ENCODE assay signal across 20 cellular contexts in genomic region chr2:155547571-155547970, GRCh38.
A peak's percentile ranks its signal among the peaks of the same experiment; 100 is the strongest.
DNase-seq lines count a peak whose midpoint lies in the region; ATAC-seq, FAIRE-seq and TF ChIP-seq lines count a peak whose summit lies in the region.
"Had no signal": no experiment of that assay in that cellular context is flagged by ENCODE, and none has a peak within 500 bp of the region (broad histone marks: within the 10 kb centered on the region; RNA-seq: fewer than 3 reads in every experiment).

No MANE protein-coding gene starts in this region.

- no peak overlapping the region for H2BK15ac ChIP-seq in H9 (ENCODE audit: low read depth, low read length)

- TF ChIP-seq POLR2A in K562 (conservative IDR thresholded peaks at IDR 0.05), result no peak
- no peak for TF ChIP-seq POLR2A in esophagus squamous epithelium (IDR thresholded peaks at IDR 0.05)

- no peak overlapping the region for H2BK20ac ChIP-seq in H9 (ENCODE audit: low read depth, low read length, poor library complexity, severe bottlenecking)

- peaks cover 7 to 8% of the 10 kb centered on the region in 2 experiments; a peak in 3 of 4 replicates for H3K4me1 Mint-ChIP-seq in H9

- no TSS peak for BruUV-seq in K562 (replicated peaks; lab: Mats Ljungman, UMichigan)

- H2AK5ac ChIP-seq in H9 (ENCODE audit: insufficient read length, low read length), result no peak overlapping the region

- in situ Hi-C loops in K562 (cut with MboI), result no loop called here

- no peak overlapping the region for H2BK5ac ChIP-seq in H9 (ENCODE audit: insufficient read length, low read length)

- no peaks in the 10 kb centered on the region for H3K27me3 Mint-ChIP-seq in H9 (ENCODE audit: low read depth)
- H3K27me3 Mint-ChIP-seq: CD4-positive, CD25-positive, alpha-beta regulatory T cell had no signal

- no peak for TF ChIP-seq CTCF in DND-41 (IDR thresholded peaks at IDR 0.05; ENCODE audit: borderline replicate concordance, extremely low read depth, low read length, poor library complexity, severe bottlenecking)
- TF ChIP-seq CTCF in K562 (IDR thresholded peaks at IDR 0.05 in 2 of 3, conservative IDR thresholded peaks at IDR 0.05 in 1 of 3; ENCODE audit: insufficient read depth in 2 of 3, low read depth in 1 of 3, low read length in 3 of 3), result no peak
- no peak for TF ChIP-seq CTCF in esophagus squamous epithelium (IDR thresholded peaks at IDR 0.05)
- TF ChIP-seq CTCF in H9 (conservative IDR thresholded peaks at IDR 0.05), result no peak

- H3K4me2 ChIP-seq in DND-41 (ENCODE audit: insufficient read depth, low read length) (peak overlapping the region; percentile 56; the same call in 1 of the 2 replicates), K562 (ENCODE audit: insufficient read depth, low read length) (no peak overlapping the region), H9 (ENCODE audit: insufficient read depth, insufficient read length, low read length) (no peak overlapping the region)
- H3K4me2 ChIP-seq: GM23338 had no signal

- H2AFZ ChIP-seq in ACC112 (ENCODE audit: low read length, unreplicated experiment) (peak overlapping the region; percentile 91), DND-41 (ENCODE audit: low read depth, low read length) (peak overlapping the region; percentile 42), K562 (ENCODE audit: low read depth, low read length) (peak overlapping the region; percentile 32; the same call in 1 of the 2 replicates), H9 (ENCODE audit: low read length) (no peak overlapping the region)

- DNase-seq in DND-41 (no peak), K562 (ENCODE audit: extremely low read depth in 1 of 4, low spot score in 3 of 4) (no peak), esophagus squamous epithelium (lab: John Stamatoyannopoulos, UW) (no peak), H9 (no peak), mesenteric fat pad (ENCODE audit: low spot score) (no peak)
- DNase-seq: DMS153, Kasumi-1, MG63, NCI-H2029 treated with DMSO at 0.1 percent for 48 hours, NCI-H748 treated with DMSO at 0.1 percent for 48 hours, SW 1271 had no signal

- H3K79me2 ChIP-seq in ACC112 (ENCODE audit: control insufficient read depth, insufficient read depth, low read length, unreplicated experiment), result no peaks in the 10 kb centered on the region
- H3K79me2 ChIP-seq in DND-41 (ENCODE audit: insufficient read depth, low read length), result no peaks in the 10 kb centered on the region
- H3K79me2 ChIP-seq in K562 (ENCODE audit: control insufficient read depth, insufficient read depth, low read length), result no peaks in the 10 kb centered on the region
- no peaks in the 10 kb centered on the region for H3K79me2 ChIP-seq in H9 (ENCODE audit: insufficient read depth, low read length)

- no peak overlapping the region for H3K14ac ChIP-seq in H9 (ENCODE audit: insufficient read depth, low read length)

- 11% methylated on average over 3 of the region's 3 CpGs for WGBS in K562 (ENCODE audit: insufficient coverage, low coverage, missing lambda C conversion rate)
- 83 to 85% methylated on average over 3 of the region's 3 CpGs for WGBS in esophagus squamous epithelium, 2 donors
- no CpG with 5 or more reads among the region's 3 CpGs for WGBS in H9 (ENCODE audit: extremely low coverage, insufficient read length, low lambda C conversion rate)

- H3K9me1 ChIP-seq in K562 (ENCODE audit: control insufficient read depth, insufficient read depth, low read length), result no peaks in the 10 kb centered on the region

- no peak overlapping the region for H4K5ac ChIP-seq in H9 (ENCODE audit: insufficient read length, low read depth, low read length)

- no peak overlapping the region for H3K23ac ChIP-seq in H9 (ENCODE audit: insufficient read length, low read depth, low read length)

- H3K9me3 ChIP-seq in DND-41 (ENCODE audit: insufficient read depth, low read length, severe bottlenecking), result no peaks in the 10 kb centered on the region
- no peaks in the 10 kb centered on the region for H3K9me3 ChIP-seq in K562 (replicated peaks; ENCODE audit: control insufficient read depth, insufficient read depth, low read depth, low read length)
- no peaks in the 10 kb centered on the region for H3K9me3 ChIP-seq in esophagus squamous epithelium
- no peaks in the 10 kb centered on the region for H3K9me3 ChIP-seq in H9 (ENCODE audit: control insufficient read depth, low read depth, low read length)
- H3K9me3 ChIP-seq: MG63, SK-N-SH had no signal

- no peak overlapping the region for H3K4ac ChIP-seq in H9 (ENCODE audit: low read depth, low read length)

- peak overlapping the region; percentile 72 for H3K4me3 ChIP-seq in ACC112 (ENCODE audit: low read depth, low read length)
- H3K4me3 ChIP-seq in DND-41 (ENCODE audit: low read depth in 1 of 2, low read length in 2 of 2), result no peak overlapping the region; a peak in 1 of 4 replicates
- no peak overlapping the region for H3K4me3 ChIP-seq in K562
- peak overlapping the region in 1 of 4 donors; percentile 5 for H3K4me3 ChIP-seq in esophagus squamous epithelium
- H3K4me3 ChIP-seq: GM23338 had no signal

- no peak overlapping the region for H3K4me3 Mint-ChIP-seq in H9
- H3K4me3 Mint-ChIP-seq: GM23338 had no signal

- no peak overlapping the region for H2BK12ac ChIP-seq in H9 (ENCODE audit: insufficient read length, low read depth, low read length)

- no peak for TF ChIP-seq EP300 in K562 (IDR thresholded peaks at IDR 0.05; ENCODE audit: low read length)

- H3K27ac ChIP-seq in ACC112 (ENCODE audit: low read depth, low read length) (no peak overlapping the region), DND-41 (ENCODE audit: low read length) (no peak overlapping the region), K562 (ENCODE audit: extremely low read depth, low read depth, low read length) (no peak overlapping the region), esophagus squamous epithelium (no peak overlapping the region), H9 (ENCODE audit: insufficient read length, low read depth, low read length) (no peak overlapping the region)
- H3K27ac ChIP-seq: HL-60 had no signal

- H3K9ac ChIP-seq in DND-41 (ENCODE audit: low read depth, low read length) (no peak overlapping the region), K562 (ENCODE audit: insufficient read depth in 1 of 2, low read depth in 2 of 2, low read length in 2 of 2) (no peak overlapping the region), H9 (ENCODE audit: extremely low read depth, insufficient read length, low read length) (no peak overlapping the region)
- H3K9ac ChIP-seq: SK-N-SH had no signal

- POLR2A ChIA-PET in K562 (lab: Yijun Ruan, JAX), result no interaction called here

- H3K4me1 ChIP-seq in ACC112 (ENCODE audit: control insufficient read depth, insufficient read depth, low read length, unreplicated experiment) (peaks cover 6% of the 10 kb centered on the region), DND-41 (ENCODE audit: insufficient read depth, low read length) (peaks cover 11% of the 10 kb centered on the region), K562 (replicated peaks in 1 of 2; ENCODE audit: control insufficient read depth in 2 of 2, insufficient read depth in 2 of 2, low read length in 2 of 2) (no peaks in the 10 kb centered on the region), esophagus squamous epithelium (no peaks in the 10 kb centered on the region), H9 (ENCODE audit: insufficient read depth, low read length) (no peaks in the 10 kb centered on the region; the same call in 1 of the 2 replicates)

- CTCF ChIA-PET in K562 (lab: Yijun Ruan, JAX; ENCODE audit: low intra/inter-chr PET ratio), result no interaction called here

- intact Hi-C loops in K562 (cut with micrococcal nuclease) (loop anchor here (10.0 kb wide), 1 partner anchor 183 kb away; no protein-coding TSS in a partner anchor), esophagus squamous epithelium (cut with DNase I) (no loop called here)

- peak; percentile 48; the same call in 2 of the 3 replicates for ATAC-seq in DND-41 (ENCODE audit: insufficient read depth, low read depth)
- peak; percentile 5 for ATAC-seq in HG02885 (IDR thresholded peaks at IDR 0.05; ENCODE audit: poor library complexity, unreplicated experiment)
- ATAC-seq in K562, result no peak
- ATAC-seq in GM21786 (IDR thresholded peaks at IDR 0.05; ENCODE audit: unreplicated experiment), result no peak
- ATAC-seq: GM23338, HCT116 had no signal

- peaks cover 0 to 13% (median 4%) of the 10 kb centered on the region in 3 experiments; a peak in 3 of 7 replicates for H3K36me3 Mint-ChIP-seq in H9 (ENCODE audit: insufficient read depth in 1 of 3, low read depth in 3 of 3)
- H3K36me3 Mint-ChIP-seq: CD4-positive, CD25-positive, alpha-beta regulatory T cell had no signal

- H3K36me3 ChIP-seq in ACC112 (ENCODE audit: insufficient read depth, low read length), result no peaks in the 10 kb centered on the region
- no peaks in the 10 kb centered on the region for H3K36me3 ChIP-seq in DND-41 (ENCODE audit: insufficient read depth, low read length)
- no peaks in the 10 kb centered on the region for H3K36me3 ChIP-seq in K562 (ENCODE audit: control insufficient read depth, insufficient read depth, low read length)
- H3K36me3 ChIP-seq in esophagus squamous epithelium, result no peaks in the 10 kb centered on the region
- H3K36me3 ChIP-seq: MG63 had no signal

- TF ChIP-seq RAD21 in K562 (CRISPR knock-in tag; conservative IDR thresholded peaks at IDR 0.05 in 1 of 2, IDR thresholded peaks at IDR 0.05 in 1 of 2), result no peak

- no peak overlapping the region for H3T11ph ChIP-seq in H9 (ENCODE audit: low read length)

- H3K18ac ChIP-seq in H9 (ENCODE audit: insufficient read length, low read depth, low read length), result no peak overlapping the region

- no peak overlapping the region for H4K91ac ChIP-seq in H9 (ENCODE audit: insufficient read length, low read depth, low read length)

- no peak overlapping the region for H3K27ac Mint-ChIP-seq in H9
- H3K27ac Mint-ChIP-seq: CD4-positive, CD25-positive, alpha-beta regulatory T cell; GM23338 had no signal

- H3K79me1 ChIP-seq in H9 (ENCODE audit: insufficient read depth, low read depth, low read length, poor library complexity, severe bottlenecking), result no peaks in the 10 kb centered on the region

- H3K27me3 ChIP-seq in ACC112 (ENCODE audit: insufficient read depth, low read length) (no peaks in the 10 kb centered on the region), DND-41 (ENCODE audit: insufficient read depth, low read length, poor library complexity) (no peaks in the 10 kb centered on the region), K562 (ENCODE audit: control insufficient read depth in 2 of 2, insufficient read depth in 2 of 2, low read length in 2 of 2) (no peaks in the 10 kb centered on the region), esophagus squamous epithelium (no peaks in the 10 kb centered on the region), H9 (ENCODE audit: insufficient read depth, low read length) (no peaks in the 10 kb centered on the region)
- H3K27me3 ChIP-seq: MG63 had no signal

- H3K9me3 Mint-ChIP-seq in H9, result peaks cover 4% of the 10 kb centered on the region in 2 experiments; a peak in 3 of 5 replicates

- H2BK120ac ChIP-seq in H9 (ENCODE audit: low read depth, low read length, poor library complexity, severe bottlenecking), result no peak overlapping the region

- no peak overlapping the region for H3K56ac ChIP-seq in H9 (ENCODE audit: insufficient read length, low read depth, low read length)

- H3K23me2 ChIP-seq in H9 (ENCODE audit: insufficient read length, low read depth, low read length, poor library complexity, severe bottlenecking), result no peaks in the 10 kb centered on the region

- H4K8ac ChIP-seq in H9 (replicated peaks; ENCODE audit: insufficient read length, low read depth, low read length), result no peak overlapping the region

- no peak for FAIRE-seq in K562 (lab: Jason Lieb, UNC)
- FAIRE-seq: GM18507 had no signal

- H4K20me1 ChIP-seq in DND-41 (ENCODE audit: insufficient read depth, low read length) (no peaks in the 10 kb centered on the region), K562 (replicated peaks; ENCODE audit: control insufficient read depth, insufficient read depth, low read length) (no peaks in the 10 kb centered on the region), H9 (ENCODE audit: control insufficient read depth, insufficient read depth, insufficient read length) (no peaks in the 10 kb centered on the region)

Comparison
In these comparisons a context has a peak if more than half of its experiments do, and no peak if none do; other contexts are left out.
1. ATAC-seq: peak in DND-41 (single experiment) and HG02885 (single experiment); none in K562 (single experiment) and GM21786 (single experiment).